8 cellular contexts compared by ENCODE assay signal in genomic region chrX:13078739-13079444, GRCh38. TPM values are rescaled to one million over a fixed set of nuclear protein-coding genes. Genes with fewer than 3 reads are reported as not detected.
DNase-seq lines count a peak whose midpoint lies in the region; ATAC-seq and TF ChIP-seq lines count a peak whose summit lies in the region.

No MANE protein-coding gene starts in this region.

- H3K9me3 Mint-ChIP-seq in activated T-cell treated with anti-CD3 and anti-CD28 coated beads, Interleukin-2, amount 50 U/mL, for 4 hours, result no peaks in the 10 kb centered on the region

- H3K9me3 ChIP-seq in smooth muscle cell (replicated peaks; ENCODE audit: low read depth), result no peaks in the 10 kb centered on the region

- ATAC-seq in activated T-cell treated with anti-CD3 and anti-CD28 coated beads, Interleukin-2, amount 50 U/mL, for 4 hours, result no peak
- ATAC-seq in left ventricle myocardium superior (peak; percentile 85), HG03139 (IDR thresholded peaks at IDR 0.05; ENCODE audit: unreplicated experiment) (no peak), GM18519 (IDR thresholded peaks at IDR 0.05; ENCODE audit: low FRiP score, unreplicated experiment) (no peak)

- H3K79me2 ChIP-seq in smooth muscle cell (ENCODE audit: low read depth), result no peaks in the 10 kb centered on the region

- H3K4me3 Mint-ChIP-seq in activated T-cell treated with anti-CD3 and anti-CD28 coated beads, Interleukin-2, amount 50 U/mL, for 4 hours, result peak overlapping the region; percentile 58

- WGBS in smooth muscle cell (ENCODE audit: low lambda C conversion rate), result 23% methylated on average over 10 of the region's 10 CpGs

- H3K4me1 ChIP-seq in smooth muscle cell (ENCODE audit: low read depth), result peaks cover 8% of the 10 kb centered on the region

- H3K36me3 ChIP-seq in smooth muscle cell (ENCODE audit: low read depth), result no peaks in the 10 kb centered on the region

- H3K4me1 Mint-ChIP-seq in activated T-cell treated with anti-CD3 and anti-CD28 coated beads, Interleukin-2, amount 50 U/mL, for 4 hours (ENCODE audit: low read depth), result peaks cover 90% of the 10 kb centered on the region

- peak overlapping the region; percentile 86 for H3K4me2 ChIP-seq in smooth muscle cell

- H4K20me1 ChIP-seq in smooth muscle cell (ENCODE audit: low read depth), result no peaks in the 10 kb centered on the region

- peak overlapping the region; percentile 75 for H3K9ac ChIP-seq in smooth muscle cell (ENCODE audit: low read depth)

- H3K4me3 ChIP-seq in smooth muscle cell, result peak overlapping the region; percentile 31

- H3F3A ChIP-seq in smooth muscle cell (ENCODE audit: low read depth), result peaks cover 21% of the 10 kb centered on the region

- H3K27me3 Mint-ChIP-seq in activated T-cell treated with anti-CD3 and anti-CD28 coated beads, Interleukin-2, amount 50 U/mL, for 4 hours (ENCODE audit: low read depth), result no peaks in the 10 kb centered on the region

- no peak for DNase-seq in activated T-cell treated with anti-CD3 and anti-CD28 coated beads, Interleukin-2, amount 50 U/mL, for 4 hours
- DNase-seq in activated T-cell treated with anti-CD3 and anti-CD28 coated beads, Interleukin-2, amount 50 U/mL, for 1 hour, result no peak
- DNase-seq in UCSD-AML1 (lab: John Stamatoyannopoulos, UW; ENCODE audit: unreplicated experiment), result peak; percentile 27
- DNase-seq in left ventricle myocardium superior, result peak; percentile 35
- peak; percentile 15 for DNase-seq in smooth muscle cell (lab: John Stamatoyannopoulos, UW; ENCODE audit: unreplicated experiment)
- DNase-seq in HPDE6-E6E7 (ENCODE audit: extremely low spot score), result no peak

- H3K27ac ChIP-seq in smooth muscle cell (ENCODE audit: low read depth), result peak overlapping the region; percentile 91

- no peaks in the 10 kb centered on the region for H3K36me3 Mint-ChIP-seq in activated T-cell treated with anti-CD3 and anti-CD28 coated beads, Interleukin-2, amount 50 U/mL, for 4 hours (ENCODE audit: insufficient read depth)

- no peak for TF ChIP-seq CTCF in smooth muscle cell (IDR thresholded peaks at IDR 0.05; ENCODE audit: borderline replicate concordance, insufficient read depth, poor library complexity, severe bottlenecking)

- intact Hi-C loops in left ventricle myocardium superior (cut with micrococcal nuclease), result no loop called here

- H3K27me3 ChIP-seq in smooth muscle cell (ENCODE audit: low read depth), result no peaks in the 10 kb centered on the region

- peak overlapping the region; percentile 97 for H2AFZ ChIP-seq in smooth muscle cell (ENCODE audit: low read depth)

RNA-seq across cellular contexts. Expression of gene FAM9C, which starts 34.5 kb away (rescaled TPM):
- not detected for total RNA-seq in activated T-cell treated with anti-CD3 and anti-CD28 coated beads, Interleukin-2, amount 50 U/mL, for 4 hours
- total RNA-seq in left ventricle myocardium superior (1.2 TPM), smooth muscle cell (not detected in 2 replicates)
- polyA plus RNA-seq in smooth muscle cell, result not detected in 2 replicates

Comparison
In these comparisons a context has a peak if more than half of its experiments do, and no peak if none do; other contexts are left out.
1. DNase-seq: peak in UCSD-AML1 (single experiment), left ventricle myocardium superior (single experiment) and smooth muscle cell (single experiment); none in activated T-cell treated with anti-CD3 and anti-CD28 coated beads, Interleukin-2, amount 50 U/mL, for 4 hours (single experiment), activated T-cell treated with anti-CD3 and anti-CD28 coated beads, Interleukin-2, amount 50 U/mL, for 1 hour (single experiment) and HPDE6-E6E7 (single experiment).